In the genomic region with DNA sequence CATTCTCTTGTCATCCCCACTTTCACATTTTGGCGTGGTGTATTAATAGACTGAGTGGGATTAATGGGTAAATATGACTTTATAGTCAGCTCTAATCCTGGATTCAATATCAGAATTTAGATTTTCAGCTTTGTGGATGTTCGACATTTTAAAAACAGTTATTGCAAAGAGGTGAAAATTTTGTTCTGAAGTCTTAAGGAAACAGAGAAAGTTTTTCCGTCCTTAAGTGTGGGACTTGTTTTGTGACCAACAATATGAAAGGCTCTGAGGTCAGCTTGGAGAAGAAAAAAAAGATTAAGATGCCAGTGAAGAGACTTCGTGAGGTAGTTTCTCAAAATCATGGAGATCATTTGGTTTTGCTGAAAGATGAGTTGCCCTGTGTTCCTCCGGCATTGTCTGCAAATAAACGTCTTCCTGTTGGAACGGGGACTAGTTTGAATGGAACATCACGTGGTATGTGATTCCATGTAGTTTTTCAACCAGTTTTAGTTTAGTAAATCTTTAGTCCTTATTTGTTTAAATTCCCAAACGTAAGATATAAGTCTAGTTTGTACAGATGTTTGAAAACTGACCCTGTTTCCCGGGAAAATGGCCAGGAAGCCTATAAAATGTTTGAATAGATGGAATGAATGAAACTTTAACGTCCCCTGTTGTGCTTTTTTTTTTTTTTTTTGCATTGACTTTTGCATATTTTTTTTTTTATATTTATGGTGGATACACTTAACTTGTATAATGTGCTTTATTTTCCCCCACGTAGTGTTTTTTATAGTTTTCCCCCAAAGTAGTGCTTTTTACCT, we compare ENCODE assay signal across 9 cellular contexts. TPM values are rescaled to one million over a fixed set of nuclear protein-coding genes. Genes with fewer than 3 reads are reported as not detected.
DNase-seq lines count a peak whose midpoint lies in the region; ATAC-seq, FAIRE-seq and TF ChIP-seq lines count a peak whose summit lies in the region.
"Had no signal": no experiment of that assay in that cellular context is flagged by ENCODE, and none has a peak within 500 bp of the region (broad histone marks: within the 10 kb centered on the region; RNA-seq: fewer than 3 reads in every experiment).

No MANE protein-coding gene starts in this region.

- WGBS in body of pancreas, 2 donors = 0 to 1% methylated on average over 12 of the region's 12 CpGs
- WGBS in small intestine, 3 donors = 1% methylated on average over 12 of the region's 12 CpGs

- no peak for FAIRE-seq in small intestine (lab: Jason Lieb, UNC)

- H3K27ac ChIP-seq in body of pancreas = peak overlapping the region; percentile 65 to 93 (median 88)
- H3K27ac ChIP-seq in small intestine (ENCODE audit: low read depth in 1 of 2, low read length in 1 of 2) = peak overlapping the region; percentile 77 to 92

- TF ChIP-seq CTCF in body of pancreas (IDR thresholded peaks at IDR 0.05) = no peak

- intact Hi-C loops in body of pancreas (cut with DNase I) = no loop called here

- H3K9me3 ChIP-seq in body of pancreas (no peaks in the 10 kb centered on the region), small intestine (ENCODE audit: control insufficient read depth, low read depth) (no peaks in the 10 kb centered on the region)

- H3K36me3 ChIP-seq in body of pancreas (replicated peaks in 1 of 2; ENCODE audit: insufficient read depth in 1 of 2, low read depth in 2 of 2) (peaks cover 0 to 3% of the 10 kb centered on the region in 2 donors), small intestine (ENCODE audit: control insufficient read depth in 2 of 2, insufficient read depth in 2 of 2, low read length in 2 of 2) (peaks cover 0 to 2% of the 10 kb centered on the region in 2 donors)

- peak; percentile 45 for DNase-seq in CMK (ENCODE audit: low read depth)
- DNase-seq in NCI-H774 (lab: John Stamatoyannopoulos, UW) = peak; percentile 0
- DNase-seq in body of pancreas = peak in 1 of 4 donors; percentile 14
- DNase-seq in iPS-NIHi7 (ENCODE audit: extremely low spot score) = peak; percentile 30
- peak; percentile 33 for DNase-seq in small intestine

- H3K27me3 ChIP-seq in body of pancreas = no peaks in the 10 kb centered on the region
- no peaks in the 10 kb centered on the region for H3K27me3 ChIP-seq in small intestine (ENCODE audit: control insufficient read depth in 2 of 2, insufficient read depth in 2 of 2, low read length in 2 of 2)

- no peak for TF ChIP-seq POLR2A in body of pancreas (IDR thresholded peaks at IDR 0.05)

- H3K4me3 ChIP-seq in body of pancreas = peak overlapping the region; percentile 42 to 72
- peak overlapping the region; percentile 50 to 68 for H3K4me3 ChIP-seq in small intestine (ENCODE audit: low read depth in 1 of 2, low read length in 2 of 2)

- peaks cover 34% of the 10 kb centered on the region for H3K4me1 ChIP-seq in body of pancreas
- H3K4me1 ChIP-seq in small intestine (ENCODE audit: control insufficient read depth in 2 of 2, insufficient read depth in 1 of 2, low read depth in 1 of 2, low read length in 1 of 2) = no peaks in the 10 kb centered on the region

- peak; percentile 25 for ATAC-seq in HG03064 (IDR thresholded peaks at IDR 0.05; ENCODE audit: low read depth, unreplicated experiment)
- ATAC-seq in body of pancreas = no peak
- ATAC-seq in HG03342 (IDR thresholded peaks at IDR 0.05; ENCODE audit: unreplicated experiment) = no peak
- ATAC-seq in GM19463 (IDR thresholded peaks at IDR 0.05; ENCODE audit: unreplicated experiment) = no peak

RNA-seq across cellular contexts. Expression of gene KIAA0586, which starts 0.7 kb away (rescaled TPM):
- total RNA-seq in body of pancreas = 10 to 100 TPM in 1 of 2 donors, 1 to 10 TPM in 1; 9.2 to 20.0 TPM
- 1 to 10 TPM; 2.7 to 6.3 (median 3.8) TPM for polyA plus RNA-seq in small intestine

RNA-seq across cellular contexts. Expression of gene TIMM9, which starts 0.9 kb away (rescaled TPM):
- 10 to 100 TPM; 11.5 to 26.5 TPM for total RNA-seq in body of pancreas
- 10 to 100 TPM; 25.3 to 61.4 (median 45.9) TPM for polyA plus RNA-seq in small intestine

RNA-seq across cellular contexts. Expression of gene TOMM20L, which starts 32.5 kb away (rescaled TPM):
- total RNA-seq in body of pancreas = 10 to 100 TPM in 1 of 2 donors, not detected in 1; 19.7 TPM
- polyA plus RNA-seq in small intestine = not detected
- total RNA-seq: activated CD8-positive, alpha-beta memory T cell treated with anti-CD3 and anti-CD28 coated beads for 36 hours had no signal
